In genomic region chr2:197307933-197308521, GRCh38 we compare ENCODE assay signal across 8 cellular contexts. TPM values are rescaled to one million over a fixed set of nuclear protein-coding genes. Genes with fewer than 3 reads are reported as not detected.
DNase-seq lines count a peak whose midpoint lies in the region; ATAC-seq and TF ChIP-seq lines count a peak whose summit lies in the region.

No MANE protein-coding gene starts in this region.

- TF ChIP-seq CTCF in lower leg skin (IDR thresholded peaks at IDR 0.05), result no peak

- no peak overlapping the region for H3K4me3 ChIP-seq in lower leg skin (ENCODE audit: low read depth, poor library complexity, severe bottlenecking)

- WGBS in lower leg skin, 2 donors, result 83 to 86% methylated on average over 7 of the region's 7 CpGs

- peak; percentile 82 for DNase-seq in activated effector memory CD4-positive, alpha-beta T cell treated with anti-CD3 and anti-CD28 coated beads, Interleukin-2, amount 50 U/mL, for 16 hours
- DNase-seq in stimulated activated CD4-positive, alpha-beta T cell treated with anti-CD3 and anti-CD28 coated beads, Interleukin-4, amount 100 ng/mL, for 24 hours, result peak; percentile 58
- DNase-seq in lower leg skin (ENCODE audit: low spot score in 2 of 2), result no peak
- no peak for DNase-seq in AML-193 (lab: John Stamatoyannopoulos, UW)

- no peak for TF ChIP-seq POLR2A in lower leg skin (IDR thresholded peaks at IDR 0.05)

- ATAC-seq in GM18867 (IDR thresholded peaks at IDR 0.05; ENCODE audit: unreplicated experiment) (peak; percentile 19), HG03175 (IDR thresholded peaks at IDR 0.05; ENCODE audit: unreplicated experiment) (peak; percentile 9), GM19035 (IDR thresholded peaks at IDR 0.05; ENCODE audit: unreplicated experiment) (no peak), HG02852 (IDR thresholded peaks at IDR 0.05; ENCODE audit: unreplicated experiment) (no peak)

- intact Hi-C loops in lower leg skin (cut with DNase I; ENCODE audit: low total_unique reads), result loop anchor here (10.0 kb wide), 1 partner anchor 103 kb away; no protein-coding TSS in a partner anchor

RNA-seq across cellular contexts. Expression of gene ANKRD44, which starts 2.6 kb away (rescaled TPM):
- total RNA-seq in lower leg skin, result 10 to 100 TPM in 2 of 4 donors, 1 to 10 TPM in 2; 9.1 to 20.8 (median 14.9) TPM

Comparison
In these comparisons a context has a peak if more than half of its experiments do, and no peak if none do; other contexts are left out.
1. ATAC-seq: peak in GM18867 (single experiment) and HG03175 (single experiment); none in GM19035 (single experiment) and HG02852 (single experiment).
2. DNase-seq: peak in activated effector memory CD4-positive, alpha-beta T cell treated with anti-CD3 and anti-CD28 coated beads, Interleukin-2, amount 50 U/mL, for 16 hours (single experiment) and stimulated activated CD4-positive, alpha-beta T cell treated with anti-CD3 and anti-CD28 coated beads, Interleukin-4, amount 100 ng/mL, for 24 hours (single experiment); none in lower leg skin (0 of 2) and AML-193 (0 of 2).